ENCODE assay signal across 1 cellular context in genomic region chr9:136074706-136075105, GRCh38.
TF ChIP-seq lines count a peak whose summit lies in the region.

No MANE protein-coding gene starts in this region.

TF ChIP-seq in IMR-90, 13 proteins besides CTCF, POLR2A, EP300 and RAD21 (continued from another document):
- TF ChIP-seq ELK1 (IDR thresholded peaks at IDR 0.05; ENCODE audit: borderline replicate concordance, low read depth, low read length), result no peak
